In genomic region chr1:227731241-227731677, GRCh38 we compare ENCODE assay signal across 1 cellular context.
TF ChIP-seq lines count a peak whose summit lies in the region.

No MANE protein-coding gene starts in this region.

TF ChIP-seq in HEK293, 187 proteins besides CTCF, POLR2A, EP300 and RAD21 (continued from another document):
- no peak for TF ChIP-seq PRDM2 (tag by site-specific recombination; IDR thresholded peaks at IDR 0.05; ENCODE audit: borderline replicate concordance)
- TF ChIP-seq ZNF596 (tag by site-specific recombination; IDR thresholded peaks at IDR 0.05): no peak
- TF ChIP-seq ZNF521 (tag by site-specific recombination; IDR thresholded peaks at IDR 0.05): no peak
- TF ChIP-seq HOXC10 (CRISPR knock-in tag; IDR thresholded peaks at IDR 0.05): no peak
- TF ChIP-seq HOXA7 (CRISPR knock-in tag; IDR thresholded peaks at IDR 0.05; ENCODE audit: borderline replicate concordance): no peak
- no peak for TF ChIP-seq SP7 (tag by site-specific recombination; IDR thresholded peaks at IDR 0.05)
- no peak for TF ChIP-seq ZNF792 (tag by site-specific recombination; IDR thresholded peaks at IDR 0.05)
- TF ChIP-seq ZNF175 (tag by site-specific recombination; IDR thresholded peaks at IDR 0.05): no peak
- TF ChIP-seq ZNF121 (tag by site-specific recombination; IDR thresholded peaks at IDR 0.05): no peak
- no peak for TF ChIP-seq ZNF529 (tag by site-specific recombination; IDR thresholded peaks at IDR 0.05; ENCODE audit: insufficient replicate concordance)
- no peak for TF ChIP-seq ZNF658 (tag by site-specific recombination; IDR thresholded peaks at IDR 0.05)
